11 cellular contexts compared by ENCODE assay signal in the genomic region with DNA sequence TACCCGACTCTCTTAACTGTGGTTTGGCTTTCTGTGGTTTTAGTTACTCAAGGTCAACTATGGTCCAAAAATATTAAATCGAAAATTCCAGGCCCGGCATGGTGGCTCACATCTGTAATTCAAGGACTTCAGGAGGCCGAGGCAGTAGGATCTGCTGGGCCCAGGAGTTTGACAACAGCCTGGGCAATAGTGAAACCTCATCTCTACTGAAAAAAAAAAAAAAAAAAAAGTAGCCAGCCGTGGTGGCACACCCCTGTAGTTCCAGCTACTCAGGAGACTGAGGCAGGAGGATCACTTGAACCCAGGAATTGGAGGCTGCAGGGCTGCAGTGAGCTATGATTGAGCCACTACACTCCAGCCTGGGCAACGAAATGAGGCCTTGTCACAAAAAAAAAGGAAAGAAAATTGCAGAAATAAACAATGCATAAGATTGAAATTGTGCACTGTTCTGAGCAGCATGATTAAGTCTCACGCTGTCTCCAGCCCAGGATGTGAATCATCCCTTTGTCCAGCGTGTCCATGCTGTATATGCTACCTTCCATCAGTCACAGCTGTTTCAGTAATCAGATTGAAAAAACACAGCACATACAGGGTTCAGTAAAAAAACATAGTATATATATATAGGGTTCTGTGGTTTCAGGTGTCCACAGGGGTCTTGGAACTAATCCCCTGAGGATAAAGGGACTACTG. TPM values are rescaled to one million over a fixed set of nuclear protein-coding genes. Genes with fewer than 3 reads are reported as not detected.
A peak's percentile ranks its signal among the peaks of the same experiment; 100 is the strongest.
DNase-seq lines count a peak whose midpoint lies in the region; FAIRE-seq and TF ChIP-seq lines count a peak whose summit lies in the region.
"Had no signal": no experiment of that assay in that cellular context is flagged by ENCODE, and none has a peak within 500 bp of the region (broad histone marks: within the 10 kb centered on the region; RNA-seq: fewer than 3 reads in every experiment).

No MANE protein-coding gene starts in this region.

- H3K36me3 ChIP-seq in SK-N-SH (replicated peaks in 1 of 2; ENCODE audit: control insufficient read depth in 1 of 2, insufficient read depth in 2 of 2, low read length in 1 of 2) = peaks cover 0 to 2% of the 10 kb centered on the region in 2 experiments
- no peaks in the 10 kb centered on the region for H3K36me3 ChIP-seq in smooth muscle cell (ENCODE audit: low read depth)
- no peaks in the 10 kb centered on the region for H3K36me3 ChIP-seq in neural progenitor cell
- H3K36me3 ChIP-seq in ovary = no peaks in the 10 kb centered on the region

- peaks cover 3% of the 10 kb centered on the region for H3K36me3 Mint-ChIP-seq in neural progenitor cell
- H3K36me3 Mint-ChIP-seq in endothelial cell (ENCODE audit: low read depth, unreplicated experiment) = no peaks in the 10 kb centered on the region

- TF ChIP-seq EP300 in SK-N-SH (IDR thresholded peaks at IDR 0.05; ENCODE audit: borderline replicate concordance in 1 of 2, low read depth in 1 of 2, low read length in 1 of 2) = peak; percentile 9 to 69; a peak in 1 of 4 replicates
- TF ChIP-seq EP300 in ovary (IDR thresholded peaks at IDR 0.05) = no peak

- no peaks in the 10 kb centered on the region for H3K9me3 Mint-ChIP-seq in neural progenitor cell
- no peaks in the 10 kb centered on the region for H3K9me3 Mint-ChIP-seq in endothelial cell (ENCODE audit: unreplicated experiment)
- H3K9me3 Mint-ChIP-seq: activated naive CD8-positive, alpha-beta T cell treated with anti-CD3 and anti-CD28 coated beads, Interleukin-2, amount 50 U/mL, for 24 hours had no signal

- H3K27me3 Mint-ChIP-seq in neural progenitor cell (ENCODE audit: insufficient read depth, low read depth) = peaks cover 2% of the 10 kb centered on the region
- peaks cover 1% of the 10 kb centered on the region for H3K27me3 Mint-ChIP-seq in endothelial cell (ENCODE audit: unreplicated experiment)
- H3K27me3 Mint-ChIP-seq: activated naive CD8-positive, alpha-beta T cell treated with anti-CD3 and anti-CD28 coated beads, Interleukin-2, amount 50 U/mL, for 24 hours had no signal

- H3K4me1 Mint-ChIP-seq in neural progenitor cell (peaks cover 16% of the 10 kb centered on the region), endothelial cell (ENCODE audit: unreplicated experiment) (no peaks in the 10 kb centered on the region)

- H3K9ac ChIP-seq in SK-N-SH (peak overlapping the region; percentile 49; the same call in 1 of the 2 replicates), smooth muscle cell (ENCODE audit: low read depth) (no peak overlapping the region), neural progenitor cell (no peak overlapping the region)

- H3K4me2 ChIP-seq in SK-N-SH = peak overlapping the region; percentile 65
- H3K4me2 ChIP-seq in smooth muscle cell = peak overlapping the region; percentile 39
- no peak overlapping the region for H3K4me2 ChIP-seq in neural progenitor cell

- H2AFZ ChIP-seq in SK-N-SH (ENCODE audit: low read depth) (peak overlapping the region; percentile 79; the same call in 1 of the 2 replicates), smooth muscle cell (ENCODE audit: low read depth) (no peak overlapping the region), neural progenitor cell (replicated peaks) (no peak overlapping the region)

- peak overlapping the region; percentile 54 to 87 for H3K27ac ChIP-seq in SK-N-SH (ENCODE audit: low read depth in 2 of 2, low read length in 1 of 2)
- peak overlapping the region; percentile 45 for H3K27ac ChIP-seq in smooth muscle cell (ENCODE audit: low read depth)
- H3K27ac ChIP-seq in neural progenitor cell = no peak overlapping the region
- no peak overlapping the region for H3K27ac ChIP-seq in ovary

- no peak for FAIRE-seq in D721Med (lab: Jason Lieb, UNC)

- H3K9me2 ChIP-seq in SK-N-SH = no peaks in the 10 kb centered on the region; the same call in 1 of the 2 replicates

- H3K4me3 Mint-ChIP-seq in neural progenitor cell = no peak overlapping the region
- no peak overlapping the region for H3K4me3 Mint-ChIP-seq in endothelial cell (ENCODE audit: unreplicated experiment)
- H3K4me3 Mint-ChIP-seq: activated CD8-positive, alpha-beta T cell treated with anti-CD3 and anti-CD28 coated beads, Interleukin-2, amount 10 ng/mL, durations not matched to agents 7 days and 5 days; activated naive CD8-positive, alpha-beta T cell treated with anti-CD3 and anti-CD28 coated beads, Interleukin-2, amount 50 U/mL, for 24 hours had no signal

- peaks cover 5 to 9% of the 10 kb centered on the region in 2 experiments; a peak in 2 of 4 replicates for H3K4me1 ChIP-seq in SK-N-SH (ENCODE audit: control insufficient read depth in 1 of 2, insufficient read depth in 2 of 2, low read depth in 1 of 2, low read length in 1 of 2)
- H3K4me1 ChIP-seq in smooth muscle cell (ENCODE audit: low read depth) = no peaks in the 10 kb centered on the region
- no peaks in the 10 kb centered on the region for H3K4me1 ChIP-seq in neural progenitor cell
- no peaks in the 10 kb centered on the region for H3K4me1 ChIP-seq in ovary (ENCODE audit: insufficient read depth)

- intact Hi-C loops in ovary (cut with DNase I) = no loop called here

- no peak for TF ChIP-seq RAD21 in SK-N-SH (IDR thresholded peaks at IDR 0.05; ENCODE audit: low read length)

- H4K20me1 ChIP-seq in SK-N-SH (ENCODE audit: insufficient read depth) (no peaks in the 10 kb centered on the region), smooth muscle cell (ENCODE audit: low read depth) (no peaks in the 10 kb centered on the region), neural progenitor cell (ENCODE audit: low read depth) (no peaks in the 10 kb centered on the region)

- no peaks in the 10 kb centered on the region for H3K9me3 ChIP-seq in SK-N-SH
- no peaks in the 10 kb centered on the region for H3K9me3 ChIP-seq in smooth muscle cell (replicated peaks; ENCODE audit: low read depth)
- H3K9me3 ChIP-seq in neural progenitor cell (ENCODE audit: low read depth) = no peaks in the 10 kb centered on the region
- no peaks in the 10 kb centered on the region for H3K9me3 ChIP-seq in ovary

- DNase-seq in H4 (ENCODE audit: low spot score) = peak; percentile 54
- DNase-seq in SK-N-SH = no peak
- DNase-seq in fibroblast of pulmonary artery (ENCODE audit: low read depth) = peak; percentile 93
- DNase-seq in smooth muscle cell (lab: John Stamatoyannopoulos, UW; ENCODE audit: unreplicated experiment) = no peak
- no peak for DNase-seq in neural progenitor cell (ENCODE audit: low spot score)
- no peak for DNase-seq in endothelial cell (ENCODE audit: low spot score)
- DNase-seq in ovary = no peak
- DNase-seq in D721Med (ENCODE audit: insufficient read length, low spot score) = no peak
- DNase-seq: activated CD8-positive, alpha-beta T cell treated with anti-CD3 and anti-CD28 coated beads, Interleukin-2, amount 10 ng/mL, durations not matched to agents 7 days and 5 days; activated naive CD8-positive, alpha-beta T cell treated with anti-CD3 and anti-CD28 coated beads, Interleukin-2, amount 50 U/mL, for 24 hours; stimulated activated CD4-positive, alpha-beta T cell treated with anti-CD3 and anti-CD28 coated beads, Interleukin-2, amount 100 ng/mL, for 24 hours had no signal

- H3K27me3 ChIP-seq in SK-N-SH (ENCODE audit: insufficient read depth) = no peaks in the 10 kb centered on the region
- no peaks in the 10 kb centered on the region for H3K27me3 ChIP-seq in smooth muscle cell (ENCODE audit: low read depth)
- no peaks in the 10 kb centered on the region for H3K27me3 ChIP-seq in neural progenitor cell
- H3K27me3 ChIP-seq in ovary = no peaks in the 10 kb centered on the region

- TF ChIP-seq POLR2A in ovary (IDR thresholded peaks at IDR 0.05) = no peak

- peaks cover 40% of the 10 kb centered on the region for H3F3A ChIP-seq in SK-N-SH (replicated peaks; ENCODE audit: insufficient read depth)
- H3F3A ChIP-seq in smooth muscle cell (ENCODE audit: low read depth) = no peaks in the 10 kb centered on the region
- no peaks in the 10 kb centered on the region for H3F3A ChIP-seq in neural progenitor cell (ENCODE audit: low read depth)

- TF ChIP-seq CTCF in SK-N-SH (IDR thresholded peaks at IDR 0.05) = no peak
- no peak for TF ChIP-seq CTCF in fibroblast of pulmonary artery (IDR thresholded peaks at IDR 0.05; ENCODE audit: low read length, missing control alignments)
- TF ChIP-seq CTCF in smooth muscle cell (IDR thresholded peaks at IDR 0.05; ENCODE audit: borderline replicate concordance, insufficient read depth, poor library complexity, severe bottlenecking) = no peak
- TF ChIP-seq CTCF in neural progenitor cell (IDR thresholded peaks at IDR 0.05) = no peak
- no peak for TF ChIP-seq CTCF in endothelial cell (IDR thresholded peaks at IDR 0.05; ENCODE audit: unreplicated experiment)
- no peak for TF ChIP-seq CTCF in ovary (IDR thresholded peaks at IDR 0.05)
- no peak for TF ChIP-seq CTCF in D721Med (IDR thresholded peaks at IDR 0.05; ENCODE audit: insufficient read depth, missing control alignments)

- 22% methylated on average over 8 of the region's 8 CpGs for WGBS in SK-N-SH (ENCODE audit: low lambda C conversion rate)
- WGBS in smooth muscle cell (ENCODE audit: low lambda C conversion rate) = 50% methylated on average over 8 of the region's 8 CpGs
- WGBS in ovary, 3 donors = 26 to 42% (median 28%) methylated on average over 8 of the region's 8 CpGs

- H3K4me3 ChIP-seq in SK-N-SH (ENCODE audit: low read depth in 2 of 2, low read length in 1 of 2) (no peak overlapping the region), fibroblast of pulmonary artery (replicated peaks; ENCODE audit: low read depth, low read length) (no peak overlapping the region), smooth muscle cell (no peak overlapping the region), neural progenitor cell (no peak overlapping the region), ovary (no peak overlapping the region)

- CTCF ChIA-PET in SK-N-SH (lab: Yijun Ruan, JAX) = interaction anchor here (1.2 kb wide), 2 partner anchors 19 to 35 kb away, joined by 3 read pairs; no protein-coding TSS in a partner anchor

- H3K27ac Mint-ChIP-seq in neural progenitor cell = no peak overlapping the region
- no peak overlapping the region for H3K27ac Mint-ChIP-seq in endothelial cell (ENCODE audit: unreplicated experiment)
- H3K27ac Mint-ChIP-seq: activated CD8-positive, alpha-beta T cell treated with anti-CD3 and anti-CD28 coated beads, Interleukin-2, amount 10 ng/mL, durations not matched to agents 7 days and 5 days; activated naive CD8-positive, alpha-beta T cell treated with anti-CD3 and anti-CD28 coated beads, Interleukin-2, amount 50 U/mL, for 24 hours had no signal

- POLR2A ChIA-PET in SK-N-SH (lab: Yijun Ruan, JAX) = no interaction called here

- 0 out of 2 replicates have a peak, but pooled peaks cover 4% of the 10 kb centered on the region for H3K79me2 ChIP-seq in SK-N-SH (ENCODE audit: insufficient read depth)
- no peaks in the 10 kb centered on the region for H3K79me2 ChIP-seq in smooth muscle cell (ENCODE audit: low read depth)
- H3K79me2 ChIP-seq in neural progenitor cell (ENCODE audit: low read depth) = no peaks in the 10 kb centered on the region

RNA-seq across cellular contexts. Expression of a gene that starts 40.7 kb away (rescaled TPM):
- 1.1 and 1.5 TPM in 2 replicates for total RNA-seq in H4 (2014; rRNA removed; shearing (Covaris generic))
- polyA plus RNA-seq in SK-N-SH (2012; rRNA removed) (1.3 and 1.4 TPM in 2 replicates), smooth muscle cell (1.7 TPM in 2 replicates), ovary (under 1 TPM; 0.30 to 0.60 TPM)
- 1.1 and 1.3 TPM in 2 replicates for polyA plus RNA-seq in SK-N-SH (2012; cell fraction: cytosol; rRNA removed)
- 2.1 and 3.5 TPM in 2 replicates for polyA plus RNA-seq in SK-N-SH (2012; cell fraction: nucleus; rRNA removed)
- total RNA-seq in smooth muscle cell (1.9 and 2.7 TPM in 2 replicates), neural progenitor cell (ENCODE audit: low replicate concordance) (4.8 and 8.1 TPM in 2 replicates), endothelial cell (ENCODE audit: unreplicated experiment) (12.0 TPM), ovary (under 1 TPM; 0.30 to 0.95 (median 0.46) TPM)
- total RNA-seq: activated CD8-positive, alpha-beta T cell treated with anti-CD3 and anti-CD28 coated beads, Interleukin-2, amount 10 ng/mL, durations not matched to agents 7 days and 5 days had no signal

Comparison
In these comparisons a context has a peak if more than half of its experiments do, and no peak if none do; other contexts are left out.
1. DNase-seq: peak in H4 (single experiment) and fibroblast of pulmonary artery (single experiment); none in SK-N-SH (single experiment), smooth muscle cell (single experiment), neural progenitor cell (single experiment), endothelial cell (single experiment), ovary (0 of 5) and D721Med (single experiment).
2. H3K27ac ChIP-seq: peak in SK-N-SH (2 of 2) and smooth muscle cell (single experiment); none in neural progenitor cell (single experiment) and ovary (0 of 2).